In genomic region chr2:96525211-96525507, GRCh38 we compare ENCODE assay signal across 17 cellular contexts. TPM values are rescaled to one million over a fixed set of nuclear protein-coding genes. Genes with fewer than 3 reads are reported as not detected.
"Had no signal": no experiment of that assay in that cellular context is flagged by ENCODE, and none has a peak within 500 bp of the region (broad histone marks: within the 10 kb centered on the region; RNA-seq: fewer than 3 reads in every experiment).

No MANE protein-coding gene starts in this region.

- H3K9me3 Mint-ChIP-seq: nephron progenitor cell had no signal

- DNase-seq: activated CD4-positive, alpha-beta T cell treated with anti-CD3 and anti-CD28 coated beads for 4 hours; activated effector memory CD4-positive, alpha-beta T cell treated with Interleukin-2 at 50 U/mL for 16 hours; brain microvascular endothelial cell; dermis blood vessel endothelial cell; erythroblast; hypothalamus; kidney glomerular epithelial cell; mesendoderm; nephron progenitor cell; stimulated activated CD4-positive, alpha-beta T cell treated with anti-CD3 and anti-CD28 coated beads, Interleukin-2, amount 100 ng/mL, for 24 hours; stimulated activated naive CD8-positive, alpha-beta T cell treated with anti-CD3 and anti-CD28 coated beads, Interleukin-15, Interleukin-2, amounts not matched to agents 100 U/mL and 50 U/mL, for 24 hours; T1000; upper lobe of left lung had no signal

- H3K36me3 Mint-ChIP-seq: activated naive CD8-positive, alpha-beta T cell had no signal

- H3K4me3 Mint-ChIP-seq: activated naive CD8-positive, alpha-beta T cell; nephron progenitor cell had no signal

- H3K27me3 Mint-ChIP-seq: activated naive CD8-positive, alpha-beta T cell had no signal

- H3K27ac Mint-ChIP-seq: nephron progenitor cell had no signal

- ATAC-seq: psoas muscle; right lobe of liver; stimulated activated naive CD8-positive, alpha-beta T cell treated with anti-CD3 and anti-CD28 coated beads, Interleukin-15, Interleukin-2, amounts not matched to agents 100 U/mL and 50 U/mL, for 24 hours had no signal

RNA-seq across cellular contexts. Expression of gene NEURL3, which starts 20.0 kb away (rescaled TPM):
- total RNA-seq: cerebellum had no signal
